8 cellular contexts compared by ENCODE assay signal in the genomic region with DNA sequence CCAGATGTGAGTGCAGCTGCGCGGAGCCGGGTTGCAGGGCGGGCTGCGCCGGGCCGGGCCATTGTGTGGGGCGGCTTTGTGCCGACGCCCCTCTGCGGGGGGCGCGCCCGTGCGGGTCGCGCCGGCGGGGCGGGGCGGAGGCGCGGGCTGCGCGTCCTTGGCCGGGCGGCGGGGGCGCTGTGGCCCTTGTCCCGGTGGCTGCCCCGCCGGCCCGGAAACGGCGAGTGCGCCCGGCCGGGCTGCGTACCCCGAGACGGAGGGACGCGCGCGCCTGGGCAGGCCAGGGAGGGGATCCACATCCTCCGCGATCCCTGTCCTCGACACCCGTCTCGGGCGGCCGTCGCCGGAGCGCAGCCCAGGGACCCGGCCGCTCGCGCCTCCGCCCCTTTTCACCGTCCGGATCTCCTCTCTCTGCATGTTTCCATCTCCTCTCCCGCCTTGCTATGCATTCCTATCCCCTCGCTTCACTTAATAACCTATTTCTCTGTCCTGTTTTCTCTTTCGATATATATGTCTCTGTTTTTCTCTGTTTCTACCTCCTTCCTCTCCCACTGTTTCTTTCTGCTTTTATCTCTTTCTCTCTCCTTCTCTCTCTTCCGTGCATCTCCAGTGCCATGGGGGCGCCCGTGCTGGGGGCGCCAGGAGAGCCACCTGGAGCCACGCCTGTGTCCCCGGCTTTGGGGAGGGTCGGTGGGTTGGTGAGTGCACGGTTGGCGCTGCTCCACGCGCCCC. TPM values are rescaled to one million over a fixed set of nuclear protein-coding genes. Genes with fewer than 3 reads are reported as not detected.
A peak's percentile ranks its signal among the peaks of the same experiment; 100 is the strongest.
DNase-seq lines count a peak whose midpoint lies in the region; ATAC-seq, FAIRE-seq and TF ChIP-seq lines count a peak whose summit lies in the region.

No MANE protein-coding gene starts in this region.

- H3K27ac Mint-ChIP-seq in activated T-helper 1 cell treated with anti-CD3 and anti-CD28 coated beads, Interleukin-12 subunit alpha, Interleukin-12 subunit beta, Interleukin-2, Interleukin-4 antibody, amounts not matched to agents 30 ng/mL and 10 ng/mL and 1 ng/mL, durations not matched to agents 14 hours and 24 hours and 36 hours, result peak overlapping the region; percentile 92
- H3K27ac Mint-ChIP-seq in natural killer cell, result peak overlapping the region; percentile 28 to 77

- H3K9ac ChIP-seq in NT2/D1 (ENCODE audit: insufficient read length, low read depth), result peak overlapping the region; percentile 92

- H3K27ac ChIP-seq in A673 (ENCODE audit: low read depth, low read length, poor library complexity, severe bottlenecking) (peak overlapping the region; percentile 75), thyroid gland (peak overlapping the region in 2 of 3 donors; percentile 83 to 87)

- DNase-seq in A673 (ENCODE audit: low spot score) (peak; percentile 75), GM18507 (ENCODE audit: extremely low spot score, insufficient read length, low read depth) (peak; percentile 59), NT2/D1 (ENCODE audit: low read depth, low spot score) (peak; percentile 25), fibroblast of mammary gland (ENCODE audit: low read depth) (peak; percentile 38), natural killer cell (peak; percentile 55), thyroid gland (peak; percentile 53 to 60)
- DNase-seq in activated T-helper 1 cell treated with anti-CD3 and anti-CD28 coated beads, Interleukin-12 subunit alpha, Interleukin-12 subunit beta, Interleukin-2, Interleukin-4 antibody, amounts not matched to agents 30 ng/mL and 10 ng/mL and 1 ng/mL, durations not matched to agents 14 hours and 24 hours and 36 hours (ENCODE audit: low spot score), result peak; percentile 64

- no peaks in the 10 kb centered on the region for H3K36me3 ChIP-seq in A673 (ENCODE audit: insufficient read depth, low read length, poor library complexity, severe bottlenecking)
- H3K36me3 ChIP-seq in NT2/D1 (ENCODE audit: insufficient read depth, insufficient read length, low read length), result peaks cover 6% of the 10 kb centered on the region
- no peaks in the 10 kb centered on the region for H3K36me3 ChIP-seq in thyroid gland

- H3K4me1 ChIP-seq in A673 (ENCODE audit: insufficient read depth, low read length, poor library complexity, severe bottlenecking) (peaks cover 25% of the 10 kb centered on the region), NT2/D1 (ENCODE audit: insufficient read depth, insufficient read length) (peaks cover 5% of the 10 kb centered on the region), thyroid gland (peaks cover 20 to 30% of the 10 kb centered on the region in 2 donors)

- H3K4me1 Mint-ChIP-seq in activated T-helper 1 cell treated with anti-CD3 and anti-CD28 coated beads, Interleukin-12 subunit alpha, Interleukin-12 subunit beta, Interleukin-2, Interleukin-4 antibody, amounts not matched to agents 30 ng/mL and 10 ng/mL and 1 ng/mL, durations not matched to agents 14 hours and 24 hours and 36 hours (ENCODE audit: low read depth), result peaks cover 49% of the 10 kb centered on the region
- peaks cover 21 to 38% of the 10 kb centered on the region in 2 donors for H3K4me1 Mint-ChIP-seq in natural killer cell

- H3K27me3 ChIP-seq in A673 (replicated peaks; ENCODE audit: insufficient read depth, low read depth, low read length, poor library complexity) (no peaks in the 10 kb centered on the region), NT2/D1 (ENCODE audit: insufficient read depth, insufficient read length) (peaks cover 36% of the 10 kb centered on the region), thyroid gland (no peaks in the 10 kb centered on the region)

- H3K27me3 Mint-ChIP-seq in activated T-helper 1 cell treated with anti-CD3 and anti-CD28 coated beads, Interleukin-12 subunit alpha, Interleukin-12 subunit beta, Interleukin-2, Interleukin-4 antibody, amounts not matched to agents 30 ng/mL and 10 ng/mL and 1 ng/mL, durations not matched to agents 14 hours and 24 hours and 36 hours (ENCODE audit: insufficient read depth), result no peaks in the 10 kb centered on the region
- no peaks in the 10 kb centered on the region for H3K27me3 Mint-ChIP-seq in natural killer cell (ENCODE audit: low read depth in 2 of 2)

- POLR2A ChIA-PET in A673 (lab: Charles Lee; ENCODE audit: low non-redundant PET), result interaction anchor here (0.6 kb wide), 1 partner anchor 496 kb away, joined by 4 read pairs; no protein-coding TSS in a partner anchor

- H3K4me3 ChIP-seq in A673 (ENCODE audit: low read depth, low read length, poor library complexity, severe bottlenecking), result peak overlapping the region; percentile 71
- peak overlapping the region; percentile 69 for H3K4me3 ChIP-seq in NT2/D1 (ENCODE audit: insufficient read length, low read depth)
- peak overlapping the region; percentile 69 for H3K4me3 ChIP-seq in fibroblast of mammary gland (ENCODE audit: control insufficient read depth, low read depth, low read length)
- peak overlapping the region; percentile 41 to 84 (median 70) for H3K4me3 ChIP-seq in thyroid gland (replicated peaks in 1 of 3)

- ATAC-seq in HG02973 (IDR thresholded peaks at IDR 0.05; ENCODE audit: unreplicated experiment) (peak; percentile 42), natural killer cell (peak; percentile 39 to 61 (median 54))

- CTCF ChIA-PET in A673 (lab: Charles Lee), result interaction anchor here (2.2 kb wide), 1 partner anchor 198 kb away, joined by 74 read pairs; no protein-coding TSS in a partner anchor

- 0 out of 2 replicates have a peak, but pooled peaks have one; percentile 9 for TF ChIP-seq CTCF in A673 (conservative IDR thresholded peaks at IDR 0.05; ENCODE audit: low read depth, low read length)
- TF ChIP-seq CTCF in fibroblast of mammary gland (conservative IDR thresholded peaks at IDR 0.05; ENCODE audit: control insufficient read depth, insufficient read depth, low read depth, low read length), result no peak
- no peak for TF ChIP-seq CTCF in natural killer cell (IDR thresholded peaks at IDR 0.05)
- TF ChIP-seq CTCF in thyroid gland (IDR thresholded peaks at IDR 0.05), result peak in 3 of 6 experiments; percentile 46 to 69 (median 57)

- no TSS peak for BruUV-seq in A673 (replicated peaks; lab: Mats Ljungman, UMichigan)

- peak; percentile 58 for FAIRE-seq in GM18507 (lab: Jason Lieb, UNC)

- H3K4me3 Mint-ChIP-seq in activated T-helper 1 cell treated with anti-CD3 and anti-CD28 coated beads, Interleukin-12 subunit alpha, Interleukin-12 subunit beta, Interleukin-2, Interleukin-4 antibody, amounts not matched to agents 30 ng/mL and 10 ng/mL and 1 ng/mL, durations not matched to agents 14 hours and 24 hours and 36 hours, result peak overlapping the region; percentile 96
- peak overlapping the region; percentile 94 for H3K4me3 Mint-ChIP-seq in natural killer cell

- no peaks in the 10 kb centered on the region for H3K9me3 Mint-ChIP-seq in activated T-helper 1 cell treated with anti-CD3 and anti-CD28 coated beads, Interleukin-12 subunit alpha, Interleukin-12 subunit beta, Interleukin-2, Interleukin-4 antibody, amounts not matched to agents 30 ng/mL and 10 ng/mL and 1 ng/mL, durations not matched to agents 14 hours and 24 hours and 36 hours
- H3K9me3 Mint-ChIP-seq in natural killer cell, result no peaks in the 10 kb centered on the region

- 1% methylated on average over 42 to 43 of the region's 76 CpGs for WGBS in thyroid gland, 2 donors

- no peak for TF ChIP-seq POLR2A in thyroid gland (IDR thresholded peaks at IDR 0.05)

- intact Hi-C loops in A673 (cut with micrococcal nuclease; ENCODE audit: unreplicated experiment) (loop anchor here (2.0 to 10.0 kb wide), 3 partner anchors 95 to 141 kb away; a partner anchor contains a TSS), natural killer cell (cut with micrococcal nuclease) (loop anchor here (5.0 to 10.0 kb wide), 3 partner anchors 41 to 474 kb away; no protein-coding TSS in a partner anchor), thyroid gland (cut with DNase I) (loop anchor here (5.0 kb wide), 4 partner anchors 41 to 199 kb away; no protein-coding TSS in a partner anchor)
- intact Hi-C loops in activated T-helper 1 cell treated with anti-CD3 and anti-CD28 coated beads, Interleukin-12 subunit alpha, Interleukin-12 subunit beta, Interleukin-2, Interleukin-4 antibody, amounts not matched to agents 30 ng/mL and 10 ng/mL and 1 ng/mL, durations not matched to agents 14 hours and 24 hours and 36 hours (cut with micrococcal nuclease), result loop anchor here (1.0 to 5.0 kb wide), 8 partner anchors 67 to 389 kb away; a partner anchor contains a TSS

- H3K9me3 ChIP-seq in A673 (ENCODE audit: low read depth, low read length, poor library complexity, severe bottlenecking) (no peaks in the 10 kb centered on the region), NT2/D1 (ENCODE audit: insufficient read depth, low read length) (no peaks in the 10 kb centered on the region), thyroid gland (no peaks in the 10 kb centered on the region)

- H3K36me3 Mint-ChIP-seq in activated T-helper 1 cell treated with anti-CD3 and anti-CD28 coated beads, Interleukin-12 subunit alpha, Interleukin-12 subunit beta, Interleukin-2, Interleukin-4 antibody, amounts not matched to agents 30 ng/mL and 10 ng/mL and 1 ng/mL, durations not matched to agents 14 hours and 24 hours and 36 hours (ENCODE audit: low read depth), result peaks cover 14% of the 10 kb centered on the region
- H3K36me3 Mint-ChIP-seq in natural killer cell, result no peaks in the 10 kb centered on the region

RNA-seq across cellular contexts. Expression of a gene that starts 0.8 kb away (rescaled TPM):
- total RNA-seq in A673 (2021) (42.8 and 53.0 TPM in 2 replicates), natural killer cell (10 to 100 TPM; 33.4 to 59.7 (median 39.0) TPM), thyroid gland (10 to 100 TPM in 2 of 4 donors, 1 to 10 TPM in 2; 8.4 to 11.8 (median 9.4) TPM)
- total RNA-seq in activated T-helper 1 cell treated with anti-CD3 and anti-CD28 coated beads, Interleukin-12 subunit alpha, Interleukin-12 subunit beta, Interleukin-2, Interleukin-4 antibody, amounts not matched to agents 30 ng/mL and 10 ng/mL and 1 ng/mL, durations not matched to agents 14 hours and 24 hours and 36 hours, result 90.3 and 93.8 TPM in 2 replicates

Comparison
In these comparisons a context has a peak if more than half of its experiments do, and no peak if none do; other contexts are left out.
1. Peak in every context shown above with its lines: DNase-seq, ATAC-seq, H3K4me3 ChIP-seq and H3K27ac ChIP-seq.
2. DNase-seq: peak in every context shown above with its lines; median percentile 75 in A673; 64 in activated T-helper 1 cell treated with anti-CD3 and anti-CD28 coated beads, Interleukin-12 subunit alpha, Interleukin-12 subunit beta, Interleukin-2, Interleukin-4 antibody, amounts not matched to agents 30 ng/mL and 10 ng/mL and 1 ng/mL, durations not matched to agents 14 hours and 24 hours and 36 hours; 59 in GM18507; 56 in thyroid gland; 55 in natural killer cell; 38 in fibroblast of mammary gland; 25 in NT2/D1.